16 cellular contexts compared by ENCODE assay signal in the genomic region with DNA sequence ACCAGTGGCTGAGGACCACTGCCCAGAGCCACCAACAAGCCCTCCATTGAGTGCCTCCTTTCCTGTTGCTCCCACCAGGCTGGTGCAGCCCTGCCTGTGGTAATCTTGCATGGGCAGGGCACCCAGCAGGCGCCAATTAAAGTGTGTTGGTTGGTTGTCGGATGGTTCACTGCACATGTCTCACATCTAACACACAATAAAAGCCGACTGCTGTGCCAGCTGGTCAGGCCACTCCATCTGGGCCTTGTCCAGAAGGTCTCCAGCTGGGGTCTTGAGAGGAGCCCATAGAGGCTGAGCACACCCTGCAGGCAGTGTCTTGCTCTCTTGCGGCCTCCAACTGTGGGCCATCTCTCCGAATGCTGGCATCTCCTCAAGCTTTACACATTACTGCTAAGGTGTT.
"Had no signal": no experiment of that assay in that cellular context is flagged by ENCODE, and none has a peak within 500 bp of the region (broad histone marks: within the 10 kb centered on the region; RNA-seq: fewer than 3 reads in every experiment).

No MANE protein-coding gene starts in this region.

- H3K27me3 Mint-ChIP-seq: activated CD4-positive, alpha-beta T cell treated with anti-CD3 and anti-CD28 coated beads, Interleukin-2, amount 10 ng/mL, durations not matched to agents 7 days and 5 days had no signal

- H3K9me3 Mint-ChIP-seq: activated CD4-positive, alpha-beta T cell treated with anti-CD3 and anti-CD28 coated beads, Interleukin-2, amount 10 ng/mL, durations not matched to agents 7 days and 5 days; activated naive CD4-positive, alpha-beta T cell treated with anti-CD3 and anti-CD28 coated beads, Interleukin-2, amount 50 U/mL, for 72 hours; activated T-cell treated with anti-CD3 and anti-CD28 coated beads, Interleukin-2, amount 50 U/mL, for 72 hours; memory B cell had no signal

- DNase-seq: activated CD4-positive, alpha-beta T cell treated with anti-CD3 and anti-CD28 coated beads, Interleukin-2, amount 10 ng/mL, durations not matched to agents 7 days and 5 days; activated CD8-positive, alpha-beta memory T cell treated with anti-CD3 and anti-CD28 coated beads, Interleukin-2, amount 50 U/mL, for 48 hours; activated gamma-delta T cell; activated T-cell treated with anti-CD3 and anti-CD28 coated beads, Interleukin-2, amount 50 U/mL, for 72 hours; body of pancreas; esophagus squamous epithelium; kidney glomerular epithelial cell; left ventricle myocardium superior; natural killer cell; small intestine; stimulated activated CD4-positive, alpha-beta T cell treated with anti-CD3 and anti-CD28 coated beads, Interleukin-4, amount 100 ng/mL, for 4 hours; stimulated activated CD8-positive, alpha-beta memory T cell treated with anti-CD3 and anti-CD28 coated beads, Interleukin-4, amount 100 ng/mL, for 48 hours; stimulated activated naive CD4-positive, alpha-beta T cell treated with Interleukin-2 at 50 U/mL for 16 hours; uterus had no signal

- H3K36me3 Mint-ChIP-seq: activated naive CD4-positive, alpha-beta T cell treated with anti-CD3 and anti-CD28 coated beads, Interleukin-2, amount 50 U/mL, for 72 hours; memory B cell; natural killer cell had no signal

- H3K4me3 Mint-ChIP-seq: activated CD4-positive, alpha-beta T cell treated with anti-CD3 and anti-CD28 coated beads, Interleukin-2, amount 10 ng/mL, durations not matched to agents 7 days and 5 days; activated T-cell treated with anti-CD3 and anti-CD28 coated beads, Interleukin-2, amount 50 U/mL, for 72 hours; memory B cell; natural killer cell had no signal

- ATAC-seq: activated naive CD4-positive, alpha-beta T cell treated with anti-CD3 and anti-CD28 coated beads, Interleukin-2, amount 50 U/mL, for 72 hours; activated T-cell treated with anti-CD3 and anti-CD28 coated beads, Interleukin-2, amount 50 U/mL, for 72 hours; body of pancreas; left ventricle myocardium superior; natural killer cell had no signal

- H3K4me1 Mint-ChIP-seq: activated CD4-positive, alpha-beta T cell treated with anti-CD3 and anti-CD28 coated beads, Interleukin-2, amount 10 ng/mL, durations not matched to agents 7 days and 5 days; memory B cell; natural killer cell had no signal

- H3K27ac Mint-ChIP-seq: activated CD4-positive, alpha-beta T cell treated with anti-CD3 and anti-CD28 coated beads, Interleukin-2, amount 10 ng/mL, durations not matched to agents 7 days and 5 days; activated naive CD4-positive, alpha-beta T cell treated with anti-CD3 and anti-CD28 coated beads, Interleukin-2, amount 50 U/mL, for 72 hours; activated T-cell treated with anti-CD3 and anti-CD28 coated beads, Interleukin-2, amount 50 U/mL, for 72 hours; memory B cell; natural killer cell had no signal
